In genomic region chr20:55632592-55632991, GRCh38 we compare ENCODE assay signal across 16 cellular contexts.
"Had no signal": no experiment of that assay in that cellular context is flagged by ENCODE, and none has a peak within 500 bp of the region (broad histone marks: within the 10 kb centered on the region; RNA-seq: fewer than 3 reads in every experiment).

No MANE protein-coding gene starts in this region.

- H3K27me3 ChIP-seq: gastroesophageal sphincter had no signal

- H3K4me1 Mint-ChIP-seq: immature natural killer cell, naive B cell, nephron had no signal

- H3K4me2 ChIP-seq: smooth muscle cell had no signal

- H3K4me3 ChIP-seq: coronary artery, gastroesophageal sphincter, left ventricle myocardium inferior, lower lobe of right lung, smooth muscle cell had no signal

- H3K27ac ChIP-seq: coronary artery, gastroesophageal sphincter, left ventricle myocardium inferior, lower lobe of right lung had no signal

- H3K27me3 Mint-ChIP-seq: naive B cell had no signal

- ATAC-seq: gastroesophageal sphincter, right cardiac atrium had no signal

- H3K9me3 Mint-ChIP-seq: nephron had no signal

- H3K27ac Mint-ChIP-seq: immature natural killer cell, naive B cell, nephron had no signal

- FAIRE-seq: keratinocyte had no signal

- H3K9me3 ChIP-seq: gastroesophageal sphincter, left ventricle myocardium inferior, lower lobe of right lung had no signal

- H3K4me3 Mint-ChIP-seq: immature natural killer cell, naive B cell, nephron had no signal

- H3K36me3 Mint-ChIP-seq: immature natural killer cell, naive B cell had no signal

- H3K36me3 ChIP-seq: gastroesophageal sphincter, left ventricle myocardium inferior, lower lobe of right lung had no signal

- DNase-seq: effector CD4-positive, alpha-beta T cell; glutamatergic neuron; immature natural killer cell; left ventricle myocardium inferior; lower lobe of right lung; mesenchymal stem cell; naive B cell; stimulated activated CD4-positive, alpha-beta T cell treated with anti-CD3 and anti-CD28 coated beads, Interleukin-2, amount 100 ng/mL, for 48 hours; stimulated activated naive CD4-positive, alpha-beta T cell treated with Interleukin-2 at 50 U/mL for 16 hours; trophoblast cell had no signal

- H3K4me1 ChIP-seq: gastroesophageal sphincter, left ventricle myocardium inferior, lower lobe of right lung had no signal
